Comparison of ENCODE assay signal across 1 cellular context in genomic region chr4:75509592-75509991, GRCh38.
A peak's percentile ranks its signal among the peaks of the same experiment; 100 is the strongest.
TF ChIP-seq lines count a peak whose summit lies in the region.

No MANE protein-coding gene starts in this region.

TF ChIP-seq in GM12878, 131 proteins besides CTCF, POLR2A, EP300 and RAD21:
- TF ChIP-seq ZBTB33 (IDR thresholded peaks at IDR 0.05): peak; percentile 98
TF ChIP-seq in GM12878: peak in this region for 1; not testable (repeated sequence) for 130.
